ENCODE assay signal across 8 cellular contexts in genomic region chr12:103966736-103967135, GRCh38. TPM values are rescaled to one million over a fixed set of nuclear protein-coding genes. Genes with fewer than 3 reads are reported as not detected.
DNase-seq lines count a peak whose midpoint lies in the region; FAIRE-seq and TF ChIP-seq lines count a peak whose summit lies in the region.

No MANE protein-coding gene starts in this region.

- POLR2A ChIA-PET in activated CD4-positive, alpha-beta T cell treated with anti-CD3 and anti-CD28 coated beads, Interleukin-2, amount 10 ng/mL, durations not matched to agents 7 days and 5 days (lab: Charles Lee), result interaction anchor here (1.7 to 2.0 kb wide), 2 partner anchors 10 to 171 kb away, joined by 6 to 7 read pairs; partner anchors contain the start of gene NFYB

- H3K4me3 ChIP-seq in thyroid gland (replicated peaks in 1 of 3), result peak overlapping the region in 2 of 3 donors; percentile 61 to 64

- peaks cover 23 to 35% of the 10 kb centered on the region in 2 donors for H3K4me1 ChIP-seq in thyroid gland

- peak overlapping the region; percentile 98 for H3K27ac Mint-ChIP-seq in activated CD4-positive, alpha-beta T cell treated with anti-CD3 and anti-CD28 coated beads, Interleukin-2, amount 10 ng/mL, durations not matched to agents 7 days and 5 days

- H3K36me3 Mint-ChIP-seq in activated CD4-positive, alpha-beta T cell treated with anti-CD3 and anti-CD28 coated beads, Interleukin-2, amount 10 ng/mL, durations not matched to agents 7 days and 5 days (ENCODE audit: low read depth), result peaks cover 15% of the 10 kb centered on the region

- intact Hi-C loops in thyroid gland (cut with DNase I), result no loop called here

- DNase-seq in activated CD4-positive, alpha-beta T cell treated with anti-CD3 and anti-CD28 coated beads, Interleukin-2, amount 10 ng/mL, durations not matched to agents 7 days and 5 days, result no peak
- DNase-seq in activated CD4-positive, alpha-beta T cell treated with anti-CD3 and anti-CD28 coated beads, Interleukin-2, amount 50 U/mL, for 48 hours, result no peak
- no peak for DNase-seq in thyroid gland
- no peak for DNase-seq in SKM-1 treated with dmso at 0.1 percent for 144 hours (lab: John Stamatoyannopoulos, UW; ENCODE audit: unreplicated experiment)
- no peak for DNase-seq in frontal cortex (ENCODE audit: low spot score in 2 of 2)
- no peak for DNase-seq in NCI-H1694 treated with DMSO at 0.1 percent for 48 hours (lab: John Stamatoyannopoulos, UW)

- FAIRE-seq in frontal cortex (lab: Jason Lieb, UNC), result no peak

- CTCF ChIA-PET in activated CD4-positive, alpha-beta T cell treated with anti-CD3 and anti-CD28 coated beads, Interleukin-2, amount 10 ng/mL, durations not matched to agents 7 days and 5 days (lab: Charles Lee), result interaction anchor here (0.6 to 3.5 kb wide), 5 partner anchors 11 to 97 kb away, joined by 3 to 25 read pairs (median 4); partner anchors contain the start of gene HCFC2

- peaks cover 54% of the 10 kb centered on the region for H3K4me1 Mint-ChIP-seq in activated CD4-positive, alpha-beta T cell treated with anti-CD3 and anti-CD28 coated beads, Interleukin-2, amount 10 ng/mL, durations not matched to agents 7 days and 5 days

- no peaks in the 10 kb centered on the region for H3K9me3 ChIP-seq in thyroid gland

- no peak for TF ChIP-seq CTCF in thyroid gland (IDR thresholded peaks at IDR 0.05)

- peak overlapping the region; percentile 80 for H3K27ac ChIP-seq in angular gyrus (ENCODE audit: low read depth, low read length)
- peak overlapping the region; percentile 76 for H3K27ac ChIP-seq in layer of hippocampus (ENCODE audit: low read depth, low read length)
- H3K27ac ChIP-seq in thyroid gland, result peak overlapping the region; percentile 73 to 95 (median 88)

- no peaks in the 10 kb centered on the region for H3K9me3 Mint-ChIP-seq in activated CD4-positive, alpha-beta T cell treated with anti-CD3 and anti-CD28 coated beads, Interleukin-2, amount 10 ng/mL, durations not matched to agents 7 days and 5 days

- H3K27me3 ChIP-seq in layer of hippocampus (ENCODE audit: control insufficient read depth, insufficient read depth, low read length), result no peaks in the 10 kb centered on the region
- no peaks in the 10 kb centered on the region for H3K27me3 ChIP-seq in thyroid gland

- peak overlapping the region; percentile 92 for H3K4me3 Mint-ChIP-seq in activated CD4-positive, alpha-beta T cell treated with anti-CD3 and anti-CD28 coated beads, Interleukin-2, amount 10 ng/mL, durations not matched to agents 7 days and 5 days

- H3K36me3 ChIP-seq in thyroid gland, result no peaks in the 10 kb centered on the region

- 28 to 29% methylated on average over 1 of the region's 1 CpG for WGBS in thyroid gland, 2 donors

- H3K27me3 Mint-ChIP-seq in activated CD4-positive, alpha-beta T cell treated with anti-CD3 and anti-CD28 coated beads, Interleukin-2, amount 10 ng/mL, durations not matched to agents 7 days and 5 days, result no peaks in the 10 kb centered on the region

- TF ChIP-seq POLR2A in thyroid gland (IDR thresholded peaks at IDR 0.05), result no peak

RNA-seq across cellular contexts. Expression of gene TDG, which starts 1.1 kb away (rescaled TPM):
- 10 to 100 TPM; 33.2 to 35.0 TPM for total RNA-seq in activated CD4-positive, alpha-beta T cell treated with anti-CD3 and anti-CD28 coated beads, Interleukin-2, amount 10 ng/mL, durations not matched to agents 7 days and 5 days
- 10 to 100 TPM; 20.5 to 33.1 (median 28.2) TPM for total RNA-seq in thyroid gland
- total RNA-seq in frontal cortex, result 56.3 TPM

RNA-seq across cellular contexts. Expression of gene HSP90B1, which starts 36.5 kb away (rescaled TPM):
- 100 to 1,000 TPM; 316 to 333 TPM for total RNA-seq in activated CD4-positive, alpha-beta T cell treated with anti-CD3 and anti-CD28 coated beads, Interleukin-2, amount 10 ng/mL, durations not matched to agents 7 days and 5 days
- total RNA-seq in thyroid gland, result 1,000 to 10,000 TPM; 1,103 to 2,326 (median 1,708) TPM
- 194 TPM for total RNA-seq in frontal cortex
